1 cellular context compared by ENCODE assay signal in genomic region chr19:11203194-11204075, GRCh38.
TF ChIP-seq lines count a peak whose summit lies in the region.

No MANE protein-coding gene starts in this region.

TF ChIP-seq in K562, 482 proteins besides CTCF, POLR2A, EP300 and RAD21 (continued from another document and continues in another):
- no peak for TF ChIP-seq CHAMP1 (IDR thresholded peaks at IDR 0.05)
- TF ChIP-seq ZKSCAN1 (IDR thresholded peaks at IDR 0.05; ENCODE audit: low read depth, low read length): no peak
- no peak for TF ChIP-seq CTBP1 (IDR thresholded peaks at IDR 0.05; ENCODE audit: borderline replicate concordance)
- TF ChIP-seq E2F8 (IDR thresholded peaks at IDR 0.05; ENCODE audit: low read depth, partially characterized antibody): no peak
- peak; percentile 14; the same call in 1 of the 2 replicates for TF ChIP-seq ARID1B (IDR thresholded peaks at IDR 0.05)
- TF ChIP-seq HMG20A (CRISPR knock-in tag; conservative IDR thresholded peaks at IDR 0.05): no peak
- 0 out of 2 replicates have a peak, but pooled peaks have one; percentile 63 for TF ChIP-seq ZNF175 (CRISPR knock-in tag; IDR thresholded peaks at IDR 0.05; ENCODE audit: low read depth)
- no peak for TF ChIP-seq ELF1 (tag; IDR thresholded peaks at IDR 0.05)
- no peak for TF ChIP-seq E2F4 (CRISPR knock-in tag; IDR thresholded peaks at IDR 0.05; ENCODE audit: low read depth)
- TF ChIP-seq GTF3C2 (IDR thresholded peaks at IDR 0.05; ENCODE audit: borderline replicate concordance, extremely low read depth, insufficient read length): no peak
- no peak for TF ChIP-seq RBM17 (IDR thresholded peaks at IDR 0.05; ENCODE audit: borderline replicate concordance, low read depth, low read length)
- TF ChIP-seq CBX1 (IDR thresholded peaks at IDR 0.05; ENCODE audit: low read depth): no peak
- no peak for TF ChIP-seq KLF6 (CRISPR knock-in tag; IDR thresholded peaks at IDR 0.05; ENCODE audit: borderline replicate concordance)
- TF ChIP-seq TEAD2 (tag; IDR thresholded peaks at IDR 0.05): no peak
- TF ChIP-seq PHF20 (IDR thresholded peaks at IDR 0.05; ENCODE audit: partially characterized antibody): no peak
- TF ChIP-seq ILK (tag; IDR thresholded peaks at IDR 0.05; ENCODE audit: borderline replicate concordance, low read depth): no peak
- no peak for TF ChIP-seq TAF1 (IDR thresholded peaks at IDR 0.05; ENCODE audit: control insufficient read depth, extremely low read depth, insufficient read depth, low read length, severe bottlenecking)
- no peak for TF ChIP-seq TAF15 (IDR thresholded peaks at IDR 0.05; ENCODE audit: low read depth, low read length)
- no peak for TF ChIP-seq TBP (optimal IDR thresholded peaks at IDR 0.05; ENCODE audit: low read depth, low read length)
- no peak for TF ChIP-seq KAT8 (IDR thresholded peaks at IDR 0.05; ENCODE audit: low read depth)
- TF ChIP-seq ZBTB2 (IDR thresholded peaks at IDR 0.05): no peak
- no peak for TF ChIP-seq GTF2F1 (IDR thresholded peaks at IDR 0.05; ENCODE audit: low read depth, low read length)
- no peak for TF ChIP-seq MTA2 (IDR thresholded peaks at IDR 0.05; ENCODE audit: low read depth)
- TF ChIP-seq ZNF217 (CRISPR knock-in tag; IDR thresholded peaks at IDR 0.05): no peak
- no peak for TF ChIP-seq ZNF239 (CRISPR knock-in tag; IDR thresholded peaks at IDR 0.05)
- TF ChIP-seq THAP12 (CRISPR knock-in tag; IDR thresholded peaks at IDR 0.05): no peak
- TF ChIP-seq SPI1 (IDR thresholded peaks at IDR 0.05; ENCODE audit: borderline replicate concordance, low read depth, low read length): no peak
- TF ChIP-seq HDAC8 (tag; IDR thresholded peaks at IDR 0.05): no peak
- no peak for TF ChIP-seq AFF4 (CRISPR knock-in tag; IDR thresholded peaks at IDR 0.05)
- no peak for TF ChIP-seq COPS2 (conservative IDR thresholded peaks at IDR 0.05)
- TF ChIP-seq ZBTB8A (IDR thresholded peaks at IDR 0.05; ENCODE audit: partially characterized antibody): no peak
- TF ChIP-seq SRSF3 (IDR thresholded peaks at IDR 0.05; ENCODE audit: insufficient read depth, low read length): no peak
- no peak for TF ChIP-seq ZNF75A (CRISPR knock-in tag; IDR thresholded peaks at IDR 0.05)
- no peak for TF ChIP-seq SREBF1 (IDR thresholded peaks at IDR 0.05; ENCODE audit: borderline replicate concordance, low read depth, low read length)
- TF ChIP-seq TFAP4 (CRISPR knock-in tag; IDR thresholded peaks at IDR 0.05; ENCODE audit: borderline replicate concordance): peak; percentile 65
- no peak for TF ChIP-seq ZNF277 (CRISPR knock-in tag; IDR thresholded peaks at IDR 0.05; ENCODE audit: borderline replicate concordance)
